15 cellular contexts compared by ENCODE assay signal in genomic region chr9:114117996-114118830, GRCh38. TPM values are rescaled to one million over a fixed set of nuclear protein-coding genes. Genes with fewer than 3 reads are reported as not detected.
DNase-seq lines count a peak whose midpoint lies in the region; ATAC-seq and TF ChIP-seq lines count a peak whose summit lies in the region.
"Had no signal": no experiment of that assay in that cellular context is flagged by ENCODE, and none has a peak within 500 bp of the region (broad histone marks: within the 10 kb centered on the region; RNA-seq: fewer than 3 reads in every experiment).

No MANE protein-coding gene starts in this region.

- 75 to 84% (median 76%) methylated on average over 20 to 21 of the region's 21 CpGs for WGBS in psoas muscle, 3 donors

- DNase-seq in H7, result peak; percentile 59
- DNase-seq in NCI-H526 treated with DMSO at 0.1 percent for 48 hours (lab: John Stamatoyannopoulos, UW), result peak; percentile 77
- DNase-seq in kidney tubule cell (ENCODE audit: low spot score), result peak; percentile 60
- DNase-seq in sciatic nerve (ENCODE audit: low spot score), result no peak
- DNase-seq in HAP-1 (ENCODE audit: low spot score in 2 of 2), result no peak
- no peak for DNase-seq in activated CD4-positive, alpha-beta T cell treated with anti-CD3 and anti-CD28 coated beads, Interleukin-2, amount 50 U/mL, for 48 hours
- no peak for DNase-seq in MV-4-11 (lab: John Stamatoyannopoulos, UW)
- no peak for DNase-seq in psoas muscle
- DNase-seq: activated CD8-positive, alpha-beta memory T cell treated with anti-CD3 and anti-CD28 coated beads for 24 hours; CD8-positive, alpha-beta T cell; dermis blood vessel endothelial cell; stimulated activated naive CD4-positive, alpha-beta T cell treated with Interleukin-2 at 50 U/mL for 16 hours; T-helper 2 cell had no signal

- in situ Hi-C loops in HAP-1 (cut with MboI; ENCODE audit: low sequenced_read_pairs), result no loop called here

- no peaks in the 10 kb centered on the region for H3K9me3 ChIP-seq in HAP-1
- no peaks in the 10 kb centered on the region for H3K9me3 ChIP-seq in psoas muscle
- H3K9me3 ChIP-seq: neutrophil had no signal

- intact Hi-C loops in sciatic nerve (cut with DNase I), result no loop called here
- intact Hi-C loops in psoas muscle (cut with DNase I), result no loop called here

- no peak for TF ChIP-seq CTCF in psoas muscle (IDR thresholded peaks at IDR 0.05)

- no peak overlapping the region for H3K27ac ChIP-seq in psoas muscle
- H3K27ac ChIP-seq: neutrophil had no signal

- H3K4me1 ChIP-seq in HAP-1 (no peaks in the 10 kb centered on the region), psoas muscle (no peaks in the 10 kb centered on the region)

- no peak overlapping the region for H3K4me3 ChIP-seq in H7 (ENCODE audit: insufficient read depth, low read depth, low read length)
- H3K4me3 ChIP-seq in HAP-1, result no peak overlapping the region
- no peak overlapping the region for H3K4me3 ChIP-seq in psoas muscle

- ATAC-seq in sciatic nerve (peak; percentile 9), psoas muscle (no peak)
- ATAC-seq: CD8-positive, alpha-beta T cell had no signal

- H3K36me3 ChIP-seq in H7 (replicated peaks; ENCODE audit: control insufficient read depth, insufficient read depth, low read length) (no peaks in the 10 kb centered on the region), HAP-1 (replicated peaks) (no peaks in the 10 kb centered on the region), psoas muscle (ENCODE audit: insufficient read depth in 1 of 2, low read depth in 1 of 2) (no peaks in the 10 kb centered on the region)
- H3K36me3 ChIP-seq: neutrophil had no signal

- no peaks in the 10 kb centered on the region; the same call in 1 of the 2 replicates for H3K27me3 ChIP-seq in H7 (ENCODE audit: control insufficient read depth, insufficient read depth, low read length)
- peaks cover 19% of the 10 kb centered on the region for H3K27me3 ChIP-seq in HAP-1 (ENCODE audit: low read depth)
- peaks cover 0 to 10% (median 2%) of the 10 kb centered on the region in 3 donors for H3K27me3 ChIP-seq in psoas muscle (ENCODE audit: insufficient read depth in 3 of 3, low read length in 2 of 3)

RNA-seq across cellular contexts. Expression of gene KIF12, which starts 19.1 kb away (rescaled TPM):
- 0.92 and 2.0 TPM in 2 replicates for total RNA-seq in H7 (2014; rRNA removed; shearing (Covaris generic))
- 0.22 TPM for total RNA-seq in sciatic nerve
- total RNA-seq in psoas muscle, result under 1 TPM in 1 of 4 donors, not detected in 3; 0.13 TPM
- polyA plus RNA-seq in psoas muscle, result under 1 TPM in 2 of 3 donors, not detected in 1; 0.03 to 0.04 TPM
- total RNA-seq: CD8-positive, alpha-beta T cell; fibroblast of villous mesenchyme had no signal

RNA-seq across cellular contexts. Expression of gene COL27A1, which starts 37.1 kb away (rescaled TPM):
- 10.5 and 10.8 TPM in 2 replicates for total RNA-seq in H7 (2014; rRNA removed; shearing (Covaris generic))
- 42.4 TPM for total RNA-seq in sciatic nerve
- total RNA-seq in psoas muscle, result 1 to 10 TPM; 3.9 to 8.5 (median 4.7) TPM
- 1 to 10 TPM; 1.1 to 2.1 (median 1.8) TPM for polyA plus RNA-seq in psoas muscle

RNA-seq across cellular contexts. Expression of gene AMBP, which starts 40.1 kb away (rescaled TPM):
- 1.6 and 1.7 TPM in 2 replicates for total RNA-seq in H7 (2014; rRNA removed; shearing (Covaris generic))
- total RNA-seq in sciatic nerve, result not detected
- under 1 TPM in 2 of 4 donors, not detected in 2; 0.16 to 0.84 TPM for total RNA-seq in psoas muscle
- not detected for polyA plus RNA-seq in psoas muscle
- total RNA-seq: CD8-positive, alpha-beta T cell; fibroblast of villous mesenchyme had no signal

Comparison
In these comparisons a context has a peak if more than half of its experiments do, and no peak if none do; other contexts are left out.
1. DNase-seq: peak in H7 (single experiment), NCI-H526 treated with DMSO at 0.1 percent for 48 hours (single experiment) and kidney tubule cell (single experiment); none in sciatic nerve (single experiment), HAP-1 (0 of 2), activated CD4-positive, alpha-beta T cell treated with anti-CD3 and anti-CD28 coated beads, Interleukin-2, amount 50 U/mL, for 48 hours (0 of 2), MV-4-11 (single experiment) and psoas muscle (0 of 2).